ENCODE assay signal across 2 cellular contexts in genomic region chr9:68678430-68678829, GRCh38.
A peak's percentile ranks its signal among the peaks of the same experiment; 100 is the strongest.
TF ChIP-seq lines count a peak whose summit lies in the region.

No MANE protein-coding gene starts in this region.

TF ChIP-seq in GM12878, 131 proteins besides CTCF, POLR2A, EP300 and RAD21:
- TF ChIP-seq ATF3 (IDR thresholded peaks at IDR 0.05; ENCODE audit: borderline replicate concordance, extremely low read depth, low read depth, low read length) (no peak), SMC3 (IDR thresholded peaks at IDR 0.05; ENCODE audit: borderline replicate concordance, low read length) (peak; percentile 20; the same call in 1 of the 2 replicates)

TF ChIP-seq in neural cell, 6 proteins besides CTCF, POLR2A, EP300 and RAD21 (continued from another document):
- no peak for TF ChIP-seq REST (IDR thresholded peaks at IDR 0.05; ENCODE audit: borderline replicate concordance)
- TF ChIP-seq SMC3 (conservative IDR thresholded peaks at IDR 0.05; ENCODE audit: poor library complexity), result no peak
- no peak for TF ChIP-seq MXI1 (conservative IDR thresholded peaks at IDR 0.05; ENCODE audit: poor library complexity, severe bottlenecking)
- TF ChIP-seq TAF1 (IDR thresholded peaks at IDR 0.05; ENCODE audit: low read depth), result no peak
